Comparison of ENCODE assay signal across 9 cellular contexts in genomic region chr3:46970391-46971091, GRCh38. TPM values are rescaled to one million over a fixed set of nuclear protein-coding genes. Genes with fewer than 3 reads are reported as not detected.
DNase-seq lines count a peak whose midpoint lies in the region; ATAC-seq and TF ChIP-seq lines count a peak whose summit lies in the region.
"Had no signal": no experiment of that assay in that cellular context is flagged by ENCODE, and none has a peak within 500 bp of the region (broad histone marks: within the 10 kb centered on the region; RNA-seq: fewer than 3 reads in every experiment).

No MANE protein-coding gene starts in this region.

- 0 out of 2 replicates have a peak overlapping the region, but pooled peaks have one; percentile 18 for H3K27ac Mint-ChIP-seq in WTC11

- in situ Hi-C loops in G401 (cut with HindIII; ENCODE audit: low sequenced_read_pairs), result no loop called here

- CTCF ChIA-PET in WTC11 (lab: Charles Lee), result interaction anchor here (3.0 kb wide), 1 partner anchor 28 kb away, joined by 8 read pairs; no protein-coding TSS in a partner anchor

- POLR2A ChIA-PET in WTC11 (lab: Charles Lee), result interaction anchor here (0.7 kb wide), 1 partner anchor 72 kb away, joined by 4 read pairs; no protein-coding TSS in a partner anchor

- H3K27ac ChIP-seq in cardiac muscle cell, result peak overlapping the region; percentile 67
- H3K27ac ChIP-seq in parathyroid adenoma, result peak overlapping the region; percentile 40
- no peak overlapping the region for H3K27ac ChIP-seq in effector memory CD4-positive, alpha-beta T cell (ENCODE audit: insufficient read depth, low read length, poor library complexity, severe bottlenecking)

- H3K4me3 ChIP-seq in cardiac muscle cell (no peak overlapping the region), parathyroid adenoma (ENCODE audit: low read depth, low read length) (no peak overlapping the region)
- H3K4me3 ChIP-seq in effector memory CD4-positive, alpha-beta T cell (ENCODE audit: insufficient read depth, low read depth, low read length, poor library complexity, severe bottlenecking), result no peak overlapping the region

- no peaks in the 10 kb centered on the region for H3K27me3 Mint-ChIP-seq in WTC11 (ENCODE audit: low read depth)

- peak overlapping the region; percentile 3 for H3K4me2 ChIP-seq in parathyroid adenoma (ENCODE audit: low read length)

- no peak for TF ChIP-seq CTCF in WTC11 (IDR thresholded peaks at IDR 0.05)
- TF ChIP-seq CTCF in cardiac muscle cell (IDR thresholded peaks at IDR 0.05; ENCODE audit: low read depth, low read length), result no peak
- no peak for TF ChIP-seq CTCF in parathyroid adenoma (IDR thresholded peaks at IDR 0.05)

- H3K79me2 ChIP-seq in parathyroid adenoma, result peaks cover 80% of the 10 kb centered on the region

- peaks cover 20% of the 10 kb centered on the region for H3K36me3 Mint-ChIP-seq in WTC11

- peak; percentile 31 for DNase-seq in G401 (ENCODE audit: low spot score)
- no peak for DNase-seq in WTC11 (ENCODE audit: low spot score)
- DNase-seq in cardiac muscle cell (ENCODE audit: low read depth in 1 of 2, low spot score in 1 of 2), result peak in 1 of 2 donors; percentile 35
- no peak for DNase-seq in NCI-H1694 (lab: John Stamatoyannopoulos, UW)
- no peak for DNase-seq in effector memory CD4-positive, alpha-beta T cell
- no peak for DNase-seq in GOT3 (lab: John Stamatoyannopoulos, UW)
- DNase-seq: stimulated activated CD4-positive, alpha-beta T cell treated with anti-CD3 and anti-CD28 coated beads, Interleukin-4, amount 100 ng/mL, for 4 hours had no signal

- H3K27me3 ChIP-seq in cardiac muscle cell (no peaks in the 10 kb centered on the region), parathyroid adenoma (ENCODE audit: control insufficient read depth, insufficient read depth, low read length) (no peaks in the 10 kb centered on the region)
- H3K27me3 ChIP-seq in effector memory CD4-positive, alpha-beta T cell (replicated peaks; ENCODE audit: control insufficient read depth, insufficient read depth, low read length, poor library complexity, severe bottlenecking), result no peaks in the 10 kb centered on the region

- H3K9me3 Mint-ChIP-seq in WTC11, result no peaks in the 10 kb centered on the region

- ATAC-seq in WTC11 (no peak), GM21390 (IDR thresholded peaks at IDR 0.05; ENCODE audit: unreplicated experiment) (no peak)

- H3K4me3 Mint-ChIP-seq in WTC11, result no peak overlapping the region

- H2AFZ ChIP-seq in parathyroid adenoma, result no peak overlapping the region

- peaks cover 28% of the 10 kb centered on the region for H3K4me1 Mint-ChIP-seq in WTC11

- H3K9ac ChIP-seq in parathyroid adenoma, result no peak overlapping the region

- H3K4me1 ChIP-seq in cardiac muscle cell (ENCODE audit: low read depth) (peaks cover 15% of the 10 kb centered on the region), parathyroid adenoma (peaks cover 28% of the 10 kb centered on the region)
- H3K4me1 ChIP-seq in effector memory CD4-positive, alpha-beta T cell (ENCODE audit: control insufficient read depth, insufficient read depth, low read length, poor library complexity, severe bottlenecking), result peaks cover 47% of the 10 kb centered on the region

- no peaks in the 10 kb centered on the region for H3K36me3 ChIP-seq in cardiac muscle cell
- H3K36me3 ChIP-seq in parathyroid adenoma (ENCODE audit: control insufficient read depth, insufficient read depth, low read length), result no peaks in the 10 kb centered on the region
- H3K36me3 ChIP-seq in effector memory CD4-positive, alpha-beta T cell (ENCODE audit: control insufficient read depth, insufficient read depth, low read length), result peaks cover 14% of the 10 kb centered on the region

- H3K9me3 ChIP-seq in cardiac muscle cell (ENCODE audit: low read depth), result no peaks in the 10 kb centered on the region
- no peaks in the 10 kb centered on the region for H3K9me3 ChIP-seq in parathyroid adenoma (ENCODE audit: control insufficient read depth, low read length)
- H3K9me3 ChIP-seq in effector memory CD4-positive, alpha-beta T cell (ENCODE audit: control insufficient read depth, low read length), result no peaks in the 10 kb centered on the region

TF ChIP-seq in WTC11, 78 proteins besides CTCF, POLR2A, EP300 and RAD21:
- no peak for TF ChIP-seq NFATC4 (CRISPR knock-in tag; IDR thresholded peaks at IDR 0.05)
- peak; percentile 8; the same call in 1 of the 2 replicates for TF ChIP-seq GABPB1 (CRISPR knock-in tag; IDR thresholded peaks at IDR 0.05)

RNA-seq across cellular contexts. Expression of gene CCDC12, which starts 6.0 kb away (rescaled TPM):
- total RNA-seq in G401 (2014; rRNA removed; shearing (Covaris generic)), result 31.0 and 37.7 TPM in 2 replicates
- total RNA-seq in WTC11 (2021), result 50.3 to 59.1 TPM (median 55.9 TPM) in 3 replicates
- total RNA-seq in cardiac muscle cell, result 43.9 and 53.8 TPM in 2 replicates
- 73.1 and 78.4 TPM in 2 replicates for polyA plus RNA-seq in cardiac muscle cell

RNA-seq across cellular contexts. Expression of gene NBEAL2, which starts 8.9 kb away (rescaled TPM):
- 11.8 and 27.2 TPM in 2 replicates for total RNA-seq in G401 (2014; rRNA removed; shearing (Covaris generic))
- 64.0 to 80.0 TPM (median 64.3 TPM) in 3 replicates for total RNA-seq in WTC11 (2021)
- 10.6 and 14.2 TPM in 2 replicates for total RNA-seq in cardiac muscle cell
- polyA plus RNA-seq in cardiac muscle cell, result 7.8 and 8.3 TPM in 2 replicates
